Comparison of ENCODE assay signal across 8 cellular contexts in the genomic region with DNA sequence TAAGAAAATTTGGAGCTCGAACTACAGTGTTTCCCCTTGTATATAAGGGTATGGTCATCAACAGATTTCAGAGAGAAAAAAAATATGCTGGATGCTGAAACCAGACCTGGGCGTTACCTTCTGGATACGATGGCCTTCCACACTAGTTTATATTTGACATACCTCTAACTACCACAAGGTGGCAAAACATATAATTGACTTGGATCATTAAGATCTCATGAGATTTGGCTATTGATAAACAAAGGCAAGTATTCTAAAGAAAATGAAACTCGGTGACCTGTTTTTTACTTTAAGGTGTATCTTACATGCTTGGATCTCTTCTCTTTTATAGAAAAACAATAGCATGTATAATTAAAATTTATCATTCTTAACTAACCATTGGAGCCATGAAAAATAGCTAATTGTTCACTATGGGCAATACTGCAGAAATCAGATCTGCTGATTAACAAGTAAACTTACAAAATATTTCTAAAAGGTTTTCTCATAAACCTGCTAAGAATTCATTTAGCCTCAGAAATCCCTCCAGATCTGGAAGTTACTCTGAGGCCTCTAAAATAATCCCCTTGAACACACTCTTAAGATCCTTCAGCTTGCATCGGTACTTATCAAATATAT.
DNase-seq lines count a peak whose midpoint lies in the region; ATAC-seq and TF ChIP-seq lines count a peak whose summit lies in the region.

No MANE protein-coding gene starts in this region.

- H3K9me3 ChIP-seq in esophagus squamous epithelium (no peaks in the 10 kb centered on the region), WERI-Rb-1 (ENCODE audit: severe bottlenecking) (no peaks in the 10 kb centered on the region)

- peak; percentile 86 for ATAC-seq in GM18867 (IDR thresholded peaks at IDR 0.05; ENCODE audit: unreplicated experiment)

- no peaks in the 10 kb centered on the region for H3K4me1 ChIP-seq in esophagus squamous epithelium

- DNase-seq in CD14-positive monocyte (ENCODE audit: low spot score) (no peak), HuH-7 (ENCODE audit: low spot score) (peak; percentile 44), esophagus squamous epithelium (lab: John Stamatoyannopoulos, UW) (no peak), NCI-H774 (lab: John Stamatoyannopoulos, UW) (no peak), immature natural killer cell (no peak), WERI-Rb-1 (no peak), GM19240 (ENCODE audit: insufficient read length, low spot score) (no peak)

- intact Hi-C loops in CD14-positive monocyte (cut with micrococcal nuclease) (no loop called here), esophagus squamous epithelium (cut with DNase I) (no loop called here)

- no peak for TF ChIP-seq POLR2A in esophagus squamous epithelium (IDR thresholded peaks at IDR 0.05)

- H3K4me3 ChIP-seq in esophagus squamous epithelium: no peak overlapping the region
- no peak overlapping the region for H3K4me3 ChIP-seq in WERI-Rb-1 (ENCODE audit: low read depth, low read length)

- H3K36me3 Mint-ChIP-seq in CD14-positive monocyte: no peaks in the 10 kb centered on the region
- H3K36me3 Mint-ChIP-seq in immature natural killer cell: no peaks in the 10 kb centered on the region

- H3K9me3 Mint-ChIP-seq in CD14-positive monocyte (peaks cover 0 to 6% (median 2%) of the 10 kb centered on the region in 7 donors), immature natural killer cell (no peaks in the 10 kb centered on the region)

- no peaks in the 10 kb centered on the region for H3K27me3 Mint-ChIP-seq in CD14-positive monocyte (ENCODE audit: low read depth in 3 of 3)
- peaks cover 0 to 8% (median 3%) of the 10 kb centered on the region in 3 donors for H3K27me3 Mint-ChIP-seq in immature natural killer cell (ENCODE audit: low read depth in 3 of 3)

- H3K4me1 Mint-ChIP-seq in CD14-positive monocyte (peaks cover 10% of the 10 kb centered on the region), immature natural killer cell (no peaks in the 10 kb centered on the region)

- H3K27me3 ChIP-seq in esophagus squamous epithelium (no peaks in the 10 kb centered on the region), WERI-Rb-1 (ENCODE audit: insufficient read depth, low read depth, severe bottlenecking) (no peaks in the 10 kb centered on the region)

- no peak overlapping the region for H3K27ac ChIP-seq in esophagus squamous epithelium
- H3K27ac ChIP-seq in WERI-Rb-1: no peak overlapping the region

- WGBS in esophagus squamous epithelium, 2 donors: 33 to 50% methylated on average over 5 of the region's 5 CpGs

- no peak overlapping the region for H3K27ac Mint-ChIP-seq in CD14-positive monocyte
- H3K27ac Mint-ChIP-seq in immature natural killer cell: no peak overlapping the region

- no peak overlapping the region for H3K4me3 Mint-ChIP-seq in CD14-positive monocyte
- H3K4me3 Mint-ChIP-seq in immature natural killer cell: no peak overlapping the region

- H3K36me3 ChIP-seq in esophagus squamous epithelium: no peaks in the 10 kb centered on the region
- no peaks in the 10 kb centered on the region for H3K36me3 ChIP-seq in WERI-Rb-1

- peak; percentile 18 for TF ChIP-seq CTCF in CD14-positive monocyte (IDR thresholded peaks at IDR 0.05)
- peak in 5 of 6 experiments; percentile 8 to 59 (median 31) for TF ChIP-seq CTCF in esophagus squamous epithelium (IDR thresholded peaks at IDR 0.05)
- TF ChIP-seq CTCF in WERI-Rb-1 (IDR thresholded peaks at IDR 0.05; ENCODE audit: low read depth, low read length): no peak
